9 cellular contexts compared by ENCODE assay signal in the genomic region with DNA sequence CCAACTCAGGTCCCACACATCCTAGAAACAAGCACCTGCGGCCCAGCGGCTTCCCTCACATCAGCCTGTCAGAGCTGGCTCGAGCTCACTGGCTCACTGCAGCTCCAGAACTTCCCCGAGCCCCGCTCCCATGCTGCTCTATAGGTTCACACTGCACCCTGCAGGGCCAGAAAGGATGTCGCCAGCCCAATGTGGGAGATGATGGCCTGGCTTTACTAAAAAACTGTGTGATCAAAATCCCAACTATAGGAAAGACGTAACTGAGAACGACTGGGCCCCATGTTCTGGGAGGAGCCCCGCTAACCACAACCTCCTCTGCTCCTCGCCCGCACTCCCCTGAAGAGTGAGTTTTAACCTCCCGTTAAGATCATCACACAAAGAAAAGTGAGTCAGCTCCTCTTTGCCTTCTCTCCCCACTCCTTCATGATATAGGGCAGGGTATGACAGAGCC. TPM values are rescaled to one million over a fixed set of nuclear protein-coding genes. Genes with fewer than 3 reads are reported as not detected.
A peak's percentile ranks its signal among the peaks of the same experiment; 100 is the strongest.
DNase-seq lines count a peak whose midpoint lies in the region; ATAC-seq and TF ChIP-seq lines count a peak whose summit lies in the region.
"Had no signal": no experiment of that assay in that cellular context is flagged by ENCODE, and none has a peak within 500 bp of the region (broad histone marks: within the 10 kb centered on the region; RNA-seq: fewer than 3 reads in every experiment).

No MANE protein-coding gene starts in this region.

- no peaks in the 10 kb centered on the region for H3K9me2 ChIP-seq in PC-9 (ENCODE audit: insufficient read depth)

- H3K79me2 ChIP-seq in PC-9 (ENCODE audit: low read depth), result peaks cover 87% of the 10 kb centered on the region

- peak overlapping the region in 3 of 4 donors; percentile 4 to 27 (median 24) for H3K27ac ChIP-seq in gastrocnemius medialis
- H3K27ac ChIP-seq in suprapubic skin, result no peak overlapping the region
- H3K27ac ChIP-seq in PC-9, result no peak overlapping the region

- H3F3A ChIP-seq in PC-9 (ENCODE audit: insufficient read depth, low read depth), result peaks cover 7% of the 10 kb centered on the region; the same call in 1 of the 2 replicates

- 35% methylated on average over 8 of the region's 12 CpGs for WGBS in suprapubic skin

- no peak for TF ChIP-seq EP300 in suprapubic skin (IDR thresholded peaks at IDR 0.05)

- H2AFZ ChIP-seq in PC-9, result no peak overlapping the region

- in situ Hi-C loops in gastrocnemius medialis (cut with MboI; ENCODE audit: low sequenced_read_pairs in 4 of 4), result no loop called here

- H3K27me3 ChIP-seq in gastrocnemius medialis (no peaks in the 10 kb centered on the region), suprapubic skin (no peaks in the 10 kb centered on the region), PC-9 (ENCODE audit: insufficient read depth, low read depth) (no peaks in the 10 kb centered on the region)

- H3K9me3 ChIP-seq in gastrocnemius medialis (no peaks in the 10 kb centered on the region), suprapubic skin (no peaks in the 10 kb centered on the region), PC-9 (ENCODE audit: insufficient read depth, low read depth) (no peaks in the 10 kb centered on the region)

- peaks cover 86% of the 10 kb centered on the region for H4K20me1 ChIP-seq in PC-9 (ENCODE audit: insufficient read depth)

- H3K36me3 ChIP-seq in gastrocnemius medialis, result peaks cover 0 to 11% of the 10 kb centered on the region in 2 donors
- H3K36me3 ChIP-seq in suprapubic skin, result peaks cover 14% of the 10 kb centered on the region
- H3K36me3 ChIP-seq in PC-9 (ENCODE audit: low read depth), result peaks cover 14% of the 10 kb centered on the region

- H3K4me1 ChIP-seq in gastrocnemius medialis (peaks cover 64 to 71% of the 10 kb centered on the region in 2 donors), suprapubic skin (peaks cover 83% of the 10 kb centered on the region), PC-9 (replicated peaks; ENCODE audit: insufficient read depth) (0 out of 2 replicates have a peak, but pooled peaks cover 10% of the 10 kb centered on the region)

- intact Hi-C loops in gastrocnemius medialis (cut with DNase I; ENCODE audit: low total_unique reads), result loop anchor here (10.0 kb wide), 1 partner anchor 654 kb away; a partner anchor contains a TSS
- intact Hi-C loops in PC-9 (cut with micrococcal nuclease; ENCODE audit: unreplicated experiment), result no loop called here

- H3K4me2 ChIP-seq in PC-9, result no peak overlapping the region

- POLR2A ChIA-PET in PC-9 (lab: Charles Lee; ENCODE audit: unreplicated experiment), result no interaction called here

- TF ChIP-seq POLR2A in gastrocnemius medialis (IDR thresholded peaks at IDR 0.05) (no peak), suprapubic skin (IDR thresholded peaks at IDR 0.05) (no peak)

- no peak for ATAC-seq in gastrocnemius medialis

- BruUV-seq in PC-9 (replicated peaks; lab: Mats Ljungman, UMichigan), result no TSS peak

- CTCF ChIA-PET in PC-9 (lab: Charles Lee), result interaction anchor here (0.6 to 1.1 kb wide), 2 partner anchors 14 to 394 kb away, joined by 5 to 9 read pairs; no protein-coding TSS in a partner anchor

- TF ChIP-seq CTCF in gastrocnemius medialis (IDR thresholded peaks at IDR 0.05 in 4 of 5, conservative IDR thresholded peaks at IDR 0.05 in 1 of 5) (no peak), suprapubic skin (IDR thresholded peaks at IDR 0.05) (no peak), PC-9 (conservative IDR thresholded peaks at IDR 0.05) (no peak)

- H3K4me3 ChIP-seq in gastrocnemius medialis (no peak overlapping the region), suprapubic skin (no peak overlapping the region), PC-9 (no peak overlapping the region)

- DNase-seq in CD1c-positive myeloid dendritic cell (ENCODE audit: extremely low spot score) (peak; percentile 19), gastrocnemius medialis (no peak), suprapubic skin (ENCODE audit: low spot score in 2 of 2) (no peak), PC-9 (no peak), NCI-H2081 (lab: John Stamatoyannopoulos, UW) (no peak), kidney glomerular epithelial cell (lab: John Stamatoyannopoulos, UW) (no peak)
- peak; percentile 65 to 66 for DNase-seq in activated CD4-positive, alpha-beta T cell treated with anti-CD3 and anti-CD28 coated beads for 24 hours (ENCODE audit: low read depth in 2 of 2)
- DNase-seq in central memory CD4-positive, alpha-beta T cell, result peak; percentile 73
- DNase-seq: SHP77 treated with DMSO at 0.1 percent for 48 hours had no signal

RNA-seq across cellular contexts. Expression of a gene that starts 4.6 kb away (rescaled TPM):
- total RNA-seq in gastrocnemius medialis (10 to 100 TPM; 62.9 to 98.4 (median 73.4) TPM), suprapubic skin (100 to 1,000 TPM in 3 of 4 donors, 10 to 100 TPM in 1; 71.7 to 136 (median 118) TPM), PC-9 (2021) (199 and 233 TPM in 2 replicates)

RNA-seq across cellular contexts. Expression of a gene that starts 4.9 kb away (rescaled TPM):
- total RNA-seq in gastrocnemius medialis (1 to 10 TPM in 2 of 4 donors, under 1 TPM in 1, not detected in 1; 0.35 to 1.4 (median 1.1) TPM), suprapubic skin (1 to 10 TPM in 3 of 4 donors, not detected in 1; 1.8 to 4.2 (median 2.3) TPM), PC-9 (2021) (3.1 and 4.8 TPM in 2 replicates)

RNA-seq across cellular contexts. Expression of a gene that starts 14.9 kb away (rescaled TPM):
- total RNA-seq in gastrocnemius medialis, result 10 to 100 TPM; 14.3 to 26.4 (median 24.8) TPM
- 10 to 100 TPM; 15.3 to 42.3 (median 31.2) TPM for total RNA-seq in suprapubic skin
- 18.1 and 28.6 TPM in 2 replicates for total RNA-seq in PC-9 (2021)

RNA-seq across cellular contexts. Expression of a gene that starts 15.0 kb away (rescaled TPM):
- 10 to 100 TPM; 33.8 to 68.9 (median 56.0) TPM for total RNA-seq in gastrocnemius medialis
- 10 to 100 TPM; 29.1 to 45.0 (median 33.4) TPM for total RNA-seq in suprapubic skin
- 57.7 and 69.1 TPM in 2 replicates for total RNA-seq in PC-9 (2021)

RNA-seq across cellular contexts. Expression of a gene that starts 23.3 kb away (rescaled TPM):
- total RNA-seq in gastrocnemius medialis (1,000 to 10,000 TPM; 1,001 to 1,630 (median 1,510) TPM), suprapubic skin (1,000 to 10,000 TPM; 1,468 to 3,048 (median 2,531) TPM), PC-9 (2021) (2,381 and 2,937 TPM in 2 replicates)

Comparison
In these comparisons a context has a peak if more than half of its experiments do, and no peak if none do; other contexts are left out.
1. DNase-seq: peak in CD1c-positive myeloid dendritic cell (single experiment), activated CD4-positive, alpha-beta T cell treated with anti-CD3 and anti-CD28 coated beads for 24 hours (2 of 2) and central memory CD4-positive, alpha-beta T cell (single experiment); none in gastrocnemius medialis (0 of 2), suprapubic skin (0 of 2), PC-9 (0 of 2), NCI-H2081 (0 of 2) and kidney glomerular epithelial cell (single experiment).
2. H3K27ac ChIP-seq: peak in gastrocnemius medialis (3 of 4); none in suprapubic skin (single experiment) and PC-9 (single experiment).